8 cellular contexts compared by ENCODE assay signal in genomic region chr9:1005043-1005667, GRCh38. TPM values are rescaled to one million over a fixed set of nuclear protein-coding genes. Genes with fewer than 3 reads are reported as not detected.
DNase-seq lines count a peak whose midpoint lies in the region; ATAC-seq and TF ChIP-seq lines count a peak whose summit lies in the region.

No MANE protein-coding gene starts in this region.

- H3K9me3 ChIP-seq in cardiac muscle cell (ENCODE audit: low read depth) = no peaks in the 10 kb centered on the region
- H3K9me3 ChIP-seq in HEK293 (ENCODE audit: control insufficient read depth, insufficient read depth, low read depth, low read length) = no peaks in the 10 kb centered on the region

- DNase-seq in cardiac muscle cell (ENCODE audit: low read depth in 1 of 2, low spot score in 1 of 2) = peak; percentile 72 to 77
- DNase-seq in cardiac septum (ENCODE audit: low spot score) = no peak
- DNase-seq in NCI-H446 (lab: John Stamatoyannopoulos, UW) = peak; percentile 49 to 74
- DNase-seq in astrocyte of the spinal cord (ENCODE audit: low read depth, low spot score) = peak; percentile 43
- DNase-seq in islet precursor cell = peak; percentile 71
- no peak for DNase-seq in activated CD8-positive, alpha-beta memory T cell treated with anti-CD3 and anti-CD28 coated beads, Interleukin-2, amount 50 U/mL, for 48 hours

- intact Hi-C loops in cardiac septum (cut with DNase I) = loop anchor here (5.0 to 10.0 kb wide), 3 partner anchors 113 to 660 kb away; no protein-coding TSS in a partner anchor

- in situ Hi-C loops in astrocyte of the spinal cord (cut with HindIII; ENCODE audit: low sequenced_read_pairs) = no loop called here

- CTCF ChIA-PET in HEK293 (lab: Yijun Ruan, JAX) = interaction anchor here (0.6 to 2.2 kb wide), 26 partner anchors 14 to 658 kb away, joined by 3 to 9 read pairs (median 4); no protein-coding TSS in a partner anchor

- ATAC-seq in HG03139 (IDR thresholded peaks at IDR 0.05; ENCODE audit: unreplicated experiment) = no peak

- POLR2A ChIA-PET in HEK293 (lab: Yijun Ruan, JAX) = no interaction called here

- TF ChIP-seq CTCF in cardiac muscle cell (IDR thresholded peaks at IDR 0.05; ENCODE audit: low read depth, low read length) = peak; percentile 67
- no peak for TF ChIP-seq CTCF in HEK293 (tag by site-specific recombination; IDR thresholded peaks at IDR 0.05)
- TF ChIP-seq CTCF in astrocyte of the spinal cord (IDR thresholded peaks at IDR 0.05; ENCODE audit: low read depth, low read length) = peak; percentile 65

- H3K4me3 ChIP-seq in cardiac muscle cell = no peak overlapping the region
- H3K4me3 ChIP-seq in HEK293 (ENCODE audit: low read depth, low read length) = no peak overlapping the region
- no peak overlapping the region for H3K4me3 ChIP-seq in astrocyte of the spinal cord (ENCODE audit: low read depth, low read length)

- H3K4me1 ChIP-seq in cardiac muscle cell (ENCODE audit: low read depth) (no peaks in the 10 kb centered on the region), HEK293 (ENCODE audit: control insufficient read depth, insufficient read depth, low read length) (no peaks in the 10 kb centered on the region)

- peaks cover 12% of the 10 kb centered on the region for H3K27me3 ChIP-seq in cardiac muscle cell

- H3K27ac ChIP-seq in cardiac muscle cell (no peak overlapping the region), HEK293 (ENCODE audit: extremely low read depth, low read depth, low read length) (no peak overlapping the region)

- H3K36me3 ChIP-seq in cardiac muscle cell (no peaks in the 10 kb centered on the region), HEK293 (ENCODE audit: control insufficient read depth in 2 of 2, insufficient read depth in 1 of 2, low read length in 2 of 2) (no peaks in the 10 kb centered on the region)

TF ChIP-seq in HEK293, 187 proteins besides CTCF, POLR2A, EP300 and RAD21:
- no peak for TF ChIP-seq ZNF449 (tag by site-specific recombination; IDR thresholded peaks at IDR 0.05)
- peak; percentile 24; the same call in 1 of the 2 replicates for TF ChIP-seq ZNF654 (tag by site-specific recombination; IDR thresholded peaks at IDR 0.05; ENCODE audit: low read depth)
- TF ChIP-seq ZFP37 (tag by site-specific recombination; IDR thresholded peaks at IDR 0.05) = peak; percentile 100

RNA-seq across cellular contexts. Expression of gene DMRT3, which starts 28.7 kb away (rescaled TPM):
- total RNA-seq in cardiac muscle cell = 0.35 TPM in 1 of 2 replicates, not detected in the other
- not detected in 2 replicates for polyA plus RNA-seq in cardiac muscle cell
- total RNA-seq in cardiac septum = 0.16 TPM

RNA-seq across cellular contexts. Expression of gene DMRT2, which starts 45.0 kb away (rescaled TPM):
- total RNA-seq in cardiac muscle cell (not detected in 2 replicates), cardiac septum (0.19 TPM)
- polyA plus RNA-seq in cardiac muscle cell = not detected in 2 replicates

Comparison
In these comparisons a context has a peak if more than half of its experiments do, and no peak if none do; other contexts are left out.
1. DNase-seq: peak in cardiac muscle cell (2 of 2), NCI-H446 (2 of 2), astrocyte of the spinal cord (single experiment) and islet precursor cell (single experiment); none in cardiac septum (single experiment) and activated CD8-positive, alpha-beta memory T cell treated with anti-CD3 and anti-CD28 coated beads, Interleukin-2, amount 50 U/mL, for 48 hours (single experiment).